18 cellular contexts compared by ENCODE assay signal in genomic region chr11:110177057-110177397, GRCh38.
DNase-seq lines count a peak whose midpoint lies in the region; ATAC-seq and TF ChIP-seq lines count a peak whose summit lies in the region.
"Had no signal": no experiment of that assay in that cellular context is flagged by ENCODE, and none has a peak within 500 bp of the region (broad histone marks: within the 10 kb centered on the region; RNA-seq: fewer than 3 reads in every experiment).

No MANE protein-coding gene starts in this region.

- no peak for DNase-seq in A673 (ENCODE audit: low spot score)
- peak; percentile 45 for DNase-seq in M059J (ENCODE audit: low read depth)
- peak; percentile 22 for DNase-seq in UCSD-AML1 (lab: John Stamatoyannopoulos, UW; ENCODE audit: unreplicated experiment)
- DNase-seq in mesenteric fat pad (ENCODE audit: low spot score) = peak; percentile 67
- DNase-seq in NCI-H1092 treated with DMSO at 0.1 percent for 48 hours (lab: John Stamatoyannopoulos, UW) = no peak
- DNase-seq in Right ventricle myocardium inferior (ENCODE audit: missing footprints) = no peak
- DNase-seq in mesenchymal stem cell = no peak
- DNase-seq: 8988T; BE2C; Caco-2; CD4-positive, alpha-beta memory T cell; DND-41; GF-D8 had no signal

- H3K27ac ChIP-seq in A673 (ENCODE audit: low read depth, low read length, poor library complexity, severe bottlenecking) (peak overlapping the region; percentile 58), mesenchymal stem cell (ENCODE audit: low read length, poor library complexity, severe bottlenecking) (no peak overlapping the region)
- H3K27ac ChIP-seq: C4-2B, GM23248, HL-60 had no signal

- no peak overlapping the region for H3K9ac ChIP-seq in mesenchymal stem cell (ENCODE audit: low read length)
- H3K9ac ChIP-seq: GM23248 had no signal

- no peak overlapping the region for H2AFZ ChIP-seq in mesenchymal stem cell (ENCODE audit: low read depth, low read length)
- H2AFZ ChIP-seq: GM23248 had no signal

- no peak overlapping the region for H4K91ac ChIP-seq in mesenchymal stem cell (ENCODE audit: low read length)

- POLR2A ChIA-PET in A673 (lab: Charles Lee; ENCODE audit: low non-redundant PET) = no interaction called here

- no peak overlapping the region for H2BK120ac ChIP-seq in mesenchymal stem cell (ENCODE audit: low read depth, low read length)

- intact Hi-C loops in A673 (cut with micrococcal nuclease; ENCODE audit: unreplicated experiment) (loop anchor here (10.0 kb wide), 1 partner anchor 322 kb away; no protein-coding TSS in a partner anchor), Right ventricle myocardium inferior (cut with DNase I) (loop anchor here (10.0 kb wide), 1 partner anchor 232 kb away; no protein-coding TSS in a partner anchor)

- H3K4me1 ChIP-seq in A673 (ENCODE audit: insufficient read depth, low read length, poor library complexity, severe bottlenecking) = peaks cover 45% of the 10 kb centered on the region
- H3K4me1 ChIP-seq in mesenchymal stem cell (ENCODE audit: control insufficient read depth, insufficient read depth, low read depth, low read length) = peaks cover 5% of the 10 kb centered on the region
- H3K4me1 ChIP-seq: BE2C had no signal

- H3K79me1 ChIP-seq in mesenchymal stem cell (replicated peaks; ENCODE audit: low read length, poor library complexity, severe bottlenecking) = no peaks in the 10 kb centered on the region

- no peak overlapping the region for H2AK5ac ChIP-seq in mesenchymal stem cell (ENCODE audit: low read length, severe bottlenecking)

- H3K9me3 ChIP-seq in A673 (ENCODE audit: low read depth, low read length, poor library complexity, severe bottlenecking) (no peaks in the 10 kb centered on the region), mesenchymal stem cell (ENCODE audit: control insufficient read depth, low read length) (no peaks in the 10 kb centered on the region)
- H3K9me3 ChIP-seq: BE2C, Caco-2 had no signal

- H3K14ac ChIP-seq in mesenchymal stem cell (ENCODE audit: low read length in 2 of 2) = no peak overlapping the region

- H3K18ac ChIP-seq in mesenchymal stem cell (ENCODE audit: low read depth in 1 of 2, low read length in 2 of 2) = no peak overlapping the region

- CTCF ChIA-PET in A673 (lab: Charles Lee) = no interaction called here

- no peak overlapping the region for H3K23ac ChIP-seq in mesenchymal stem cell (ENCODE audit: low read length in 2 of 2)

- H3K4ac ChIP-seq in mesenchymal stem cell (ENCODE audit: low read depth in 1 of 2, low read length in 2 of 2) = no peak overlapping the region

- H2BK12ac ChIP-seq in mesenchymal stem cell (ENCODE audit: low read length in 2 of 2) = no peak overlapping the region

- H4K8ac ChIP-seq in mesenchymal stem cell (ENCODE audit: low read length) = no peak overlapping the region

- BruUV-seq in A673 (replicated peaks; lab: Mats Ljungman, UMichigan) = no TSS peak

- ATAC-seq in Right ventricle myocardium inferior (no peak), GM19463 (IDR thresholded peaks at IDR 0.05; ENCODE audit: unreplicated experiment) (no peak)
- ATAC-seq: HCT116 had no signal

- 98% methylated on average over 6 of the region's 6 CpGs for WGBS in mesenchymal stem cell

- no peak overlapping the region for H3K4me2 ChIP-seq in mesenchymal stem cell (ENCODE audit: low read length, poor library complexity, severe bottlenecking)

- H2BK5ac ChIP-seq in mesenchymal stem cell (ENCODE audit: low read depth, low read length, poor library complexity, severe bottlenecking) = no peak overlapping the region

- H3K4me3 ChIP-seq in A673 (ENCODE audit: low read depth, low read length, poor library complexity, severe bottlenecking) = no peak overlapping the region
- no peak overlapping the region for H3K4me3 ChIP-seq in mesenchymal stem cell (ENCODE audit: insufficient read depth in 1 of 2, low read depth in 1 of 2, low read length in 2 of 2)
- H3K4me3 ChIP-seq: GM23248 had no signal

- no peak for TF ChIP-seq CTCF in A673 (conservative IDR thresholded peaks at IDR 0.05; ENCODE audit: low read depth, low read length)

- H3K36me3 ChIP-seq in A673 (ENCODE audit: insufficient read depth, low read length, poor library complexity, severe bottlenecking) (no peaks in the 10 kb centered on the region), mesenchymal stem cell (ENCODE audit: control insufficient read depth in 1 of 2, insufficient read depth in 2 of 2, low read depth in 1 of 2, low read length in 2 of 2) (no peaks in the 10 kb centered on the region)
- H3K36me3 ChIP-seq: BE2C had no signal

- H2BK15ac ChIP-seq in mesenchymal stem cell (ENCODE audit: low read depth, poor library complexity, severe bottlenecking) = no peak overlapping the region

- H3K27me3 ChIP-seq in A673 (replicated peaks; ENCODE audit: insufficient read depth, low read depth, low read length, poor library complexity) (no peaks in the 10 kb centered on the region), mesenchymal stem cell (ENCODE audit: control insufficient read depth in 1 of 2, insufficient read depth in 1 of 2, low read length in 2 of 2) (no peaks in the 10 kb centered on the region)
- H3K27me3 ChIP-seq: BE2C had no signal

Comparison
In these comparisons a context has a peak if more than half of its experiments do, and no peak if none do; other contexts are left out.
1. DNase-seq: peak in M059J (single experiment), UCSD-AML1 (single experiment) and mesenteric fat pad (single experiment); none in A673 (single experiment), NCI-H1092 treated with DMSO at 0.1 percent for 48 hours (single experiment), Right ventricle myocardium inferior (single experiment) and mesenchymal stem cell (single experiment).